ENCODE assay signal across 23 cellular contexts in genomic region chr9:7003876-7004275, GRCh38.
"Had no signal": no experiment of that assay in that cellular context is flagged by ENCODE, and none has a peak within 500 bp of the region (broad histone marks: within the 10 kb centered on the region; RNA-seq: fewer than 3 reads in every experiment).

No MANE protein-coding gene starts in this region.

- H3K27me3 ChIP-seq: esophagus squamous epithelium, gastrocnemius medialis, heart right ventricle, left lung had no signal

- ATAC-seq: effector memory CD8-positive, alpha-beta T cell; esophagus mucosa; gastrocnemius medialis; heart right ventricle; left cardiac atrium; left lung; left ventricle myocardium superior; lower lobe of right lung; mucosa of descending colon had no signal

- H3K27me3 Mint-ChIP-seq: dendritic cell treated with granulocyte-macrophage colony-stimulating factor and Interleukin-4, amounts not matched to agents 40 ng/mL and 50 ng/mL, for 4 days; effector memory CD8-positive, alpha-beta T cell had no signal

- H3K9me3 ChIP-seq: esophagus squamous epithelium, gastrocnemius medialis, left lung, lower lobe of right lung, mucosa of descending colon had no signal

- H3K27ac Mint-ChIP-seq: dendritic cell treated with granulocyte-macrophage colony-stimulating factor and Interleukin-4, amounts not matched to agents 40 ng/mL and 50 ng/mL, for 4 days; effector memory CD8-positive, alpha-beta T cell; endodermal cell; mesothelial cell of epicardium had no signal

- H3K27ac ChIP-seq: coronary artery, epithelial cell of prostate, esophagus squamous epithelium, gastrocnemius medialis, heart right ventricle, left lung, lower lobe of right lung had no signal

- DNase-seq: effector CD8-positive, alpha-beta T cell; effector memory CD8-positive, alpha-beta T cell; endodermal cell; erythroblast; esophagus squamous epithelium; foreskin fibroblast; foreskin melanocyte; gastrocnemius medialis; glutamatergic neuron; head of caudate nucleus; heart right ventricle; hippocampal formation; left cardiac atrium; left lung; left ventricle myocardium superior; lower lobe of right lung; mesenchymal stem cell; mucosa of descending colon had no signal

- H3K4me1 Mint-ChIP-seq: mesothelial cell of epicardium had no signal

- H3K4me3 Mint-ChIP-seq: dendritic cell treated with granulocyte-macrophage colony-stimulating factor and Interleukin-4, amounts not matched to agents 40 ng/mL and 50 ng/mL, for 4 days; effector memory CD8-positive, alpha-beta T cell; endodermal cell; mesothelial cell of epicardium had no signal

- H3K4me1 ChIP-seq: esophagus squamous epithelium, gastrocnemius medialis, heart right ventricle, lower lobe of right lung had no signal

- H3K9me3 Mint-ChIP-seq: dendritic cell treated with granulocyte-macrophage colony-stimulating factor and Interleukin-4, amounts not matched to agents 40 ng/mL and 50 ng/mL, for 4 days; endodermal cell had no signal

- H3K4me3 ChIP-seq: coronary artery, esophagus squamous epithelium, gastrocnemius medialis, heart right ventricle, left lung, lower lobe of right lung, mucosa of descending colon had no signal
